In genomic region chrX:13669246-13669689, GRCh38 we compare ENCODE assay signal across 9 cellular contexts. TPM values are rescaled to one million over a fixed set of nuclear protein-coding genes. Genes with fewer than 3 reads are reported as not detected.
DNase-seq lines count a peak whose midpoint lies in the region; ATAC-seq lines count a peak whose summit lies in the region.
"Had no signal": no experiment of that assay in that cellular context is flagged by ENCODE, and none has a peak within 500 bp of the region (broad histone marks: within the 10 kb centered on the region; RNA-seq: fewer than 3 reads in every experiment).

No MANE protein-coding gene starts in this region.

- no peaks in the 10 kb centered on the region for H3K79me2 ChIP-seq in mesendoderm (ENCODE audit: control insufficient read depth, insufficient read depth, low read length)

- peaks cover 10% of the 10 kb centered on the region for H3K4me1 Mint-ChIP-seq in activated T-helper 2 cell treated with anti-CD3 and anti-CD28 coated beads, Interferon-gamma antibody, Interleukin-2, Interleukin-4, amounts not matched to agents 10 μg/mL and 5 μg/mL and 100 μg/mL, durations not matched to agents 14 hours and 24 hours and 36 hours (ENCODE audit: low read depth)

- no peaks in the 10 kb centered on the region for H3K27me3 ChIP-seq in mesendoderm (ENCODE audit: insufficient read depth, low read length, poor library complexity)

- H3K9me3 Mint-ChIP-seq in activated T-helper 2 cell treated with anti-CD3 and anti-CD28 coated beads, Interferon-gamma antibody, Interleukin-2, Interleukin-4, amounts not matched to agents 10 μg/mL and 5 μg/mL and 100 μg/mL, durations not matched to agents 14 hours and 24 hours and 36 hours = no peaks in the 10 kb centered on the region

- H3K23ac ChIP-seq in mesendoderm (ENCODE audit: low read length) = no peak overlapping the region

- no peak overlapping the region for H2BK120ac ChIP-seq in mesendoderm (ENCODE audit: low read depth, low read length)

- no peak overlapping the region for H3K18ac ChIP-seq in mesendoderm (ENCODE audit: low read length)

- no peaks in the 10 kb centered on the region for H3K36me3 ChIP-seq in mesendoderm (ENCODE audit: control insufficient read depth, insufficient read depth, low read length)

- no CpG with 5 or more reads among the region's 8 CpGs for WGBS in mesendoderm (ENCODE audit: extremely low coverage, insufficient coverage, low lambda C conversion rate)

- no peak overlapping the region for H3K4me3 ChIP-seq in mesendoderm (ENCODE audit: low read length)

- ATAC-seq in HG02938 (IDR thresholded peaks at IDR 0.05; ENCODE audit: unreplicated experiment) (peak; percentile 70), left cardiac atrium (peak; percentile 83 to 92)

- H3K79me1 ChIP-seq in mesendoderm (ENCODE audit: low read length) = no peaks in the 10 kb centered on the region

- H3K4me2 ChIP-seq in mesendoderm (ENCODE audit: low read length) = no peak overlapping the region

- no peak overlapping the region for H4K5ac ChIP-seq in mesendoderm (ENCODE audit: low read length)

- no peak overlapping the region for H3K56ac ChIP-seq in mesendoderm (ENCODE audit: low read length)

- intact Hi-C loops in activated T-helper 2 cell treated with anti-CD3 and anti-CD28 coated beads, Interferon-gamma antibody, Interleukin-2, Interleukin-4, amounts not matched to agents 10 μg/mL and 5 μg/mL and 100 μg/mL, durations not matched to agents 14 hours and 24 hours and 36 hours (cut with micrococcal nuclease) = loop anchor here (1.0 kb wide), 1 partner anchor 19 kb away; no protein-coding TSS in a partner anchor
- intact Hi-C loops in left cardiac atrium (cut with DNase I) = no loop called here

- no peak overlapping the region for H3K4ac ChIP-seq in mesendoderm (ENCODE audit: low read depth, low read length)

- H2BK5ac ChIP-seq in mesendoderm (ENCODE audit: low read length) = no peak overlapping the region

- H4K8ac ChIP-seq in mesendoderm (ENCODE audit: low read depth, low read length) = no peak overlapping the region

- no peak overlapping the region for H2AK5ac ChIP-seq in mesendoderm (ENCODE audit: low read length)

- H2BK15ac ChIP-seq in mesendoderm (replicated peaks; ENCODE audit: low read depth) = no peak overlapping the region

- H3K4me1 ChIP-seq in mesendoderm (ENCODE audit: control insufficient read depth, low read depth, low read length) = no peaks in the 10 kb centered on the region

- no peak overlapping the region for H3K9ac ChIP-seq in mesendoderm (ENCODE audit: low read length)

- peak; percentile 82 for DNase-seq in activated effector memory CD4-positive, alpha-beta T cell treated with anti-CD3 and anti-CD28 coated beads, Interleukin-2, amount 50 U/mL, for 16 hours
- DNase-seq in activated effector memory CD4-positive, alpha-beta T cell treated with Interleukin-2 at 50 U/mL for 16 hours = no peak
- peak; percentile 52 for DNase-seq in NCI-H460 (ENCODE audit: extremely low read depth, low read depth)
- no peak for DNase-seq in activated T-helper 2 cell treated with anti-CD3 and anti-CD28 coated beads, Interferon-gamma antibody, Interleukin-2, Interleukin-4, amounts not matched to agents 10 μg/mL and 5 μg/mL and 100 μg/mL, durations not matched to agents 14 hours and 24 hours and 36 hours (ENCODE audit: low spot score)
- DNase-seq in left cardiac atrium = peak; percentile 64
- DNase-seq in stimulated activated CD4-positive, alpha-beta T cell treated with anti-CD3 and anti-CD28 coated beads, Interleukin-4, amount 100 ng/mL, for 1 hour = peak; percentile 53
- DNase-seq in mesendoderm = no peak

- H3K27me3 Mint-ChIP-seq in activated T-helper 2 cell treated with anti-CD3 and anti-CD28 coated beads, Interferon-gamma antibody, Interleukin-2, Interleukin-4, amounts not matched to agents 10 μg/mL and 5 μg/mL and 100 μg/mL, durations not matched to agents 14 hours and 24 hours and 36 hours (ENCODE audit: low read depth) = no peaks in the 10 kb centered on the region

- H3K27ac Mint-ChIP-seq in activated T-helper 2 cell treated with anti-CD3 and anti-CD28 coated beads, Interferon-gamma antibody, Interleukin-2, Interleukin-4, amounts not matched to agents 10 μg/mL and 5 μg/mL and 100 μg/mL, durations not matched to agents 14 hours and 24 hours and 36 hours = peak overlapping the region; percentile 91

- H3K4me3 Mint-ChIP-seq in activated T-helper 2 cell treated with anti-CD3 and anti-CD28 coated beads, Interferon-gamma antibody, Interleukin-2, Interleukin-4, amounts not matched to agents 10 μg/mL and 5 μg/mL and 100 μg/mL, durations not matched to agents 14 hours and 24 hours and 36 hours (ENCODE audit: low read depth) = peak overlapping the region; percentile 7
- H3K4me3 Mint-ChIP-seq: neural crest cell had no signal

- no peak overlapping the region for H3K27ac ChIP-seq in mesendoderm (ENCODE audit: low read depth, low read length)

- H3K36me3 Mint-ChIP-seq in activated T-helper 2 cell treated with anti-CD3 and anti-CD28 coated beads, Interferon-gamma antibody, Interleukin-2, Interleukin-4, amounts not matched to agents 10 μg/mL and 5 μg/mL and 100 μg/mL, durations not matched to agents 14 hours and 24 hours and 36 hours (ENCODE audit: low read depth) = peaks cover 18% of the 10 kb centered on the region

RNA-seq across cellular contexts. Expression of gene TCEANC, which starts 16.3 kb away (rescaled TPM):
- 2.9 and 3.5 TPM in 2 replicates for total RNA-seq in NCI-H460 (2014; rRNA removed; shearing (Covaris generic))
- polyA plus RNA-seq in NCI-H460 (2014; cell fraction: nucleus; rRNA removed) = 0.66 and 2.2 TPM in 2 replicates
- 2.5 and 2.8 TPM in 2 replicates for total RNA-seq in activated T-helper 2 cell treated with anti-CD3 and anti-CD28 coated beads, Interferon-gamma antibody, Interleukin-2, Interleukin-4, amounts not matched to agents 10 μg/mL and 5 μg/mL and 100 μg/mL, durations not matched to agents 14 hours and 24 hours and 36 hours
- 1 to 10 TPM; 2.9 to 5.4 TPM for total RNA-seq in left cardiac atrium
- polyA plus RNA-seq in mesendoderm (2013, experiment 1 of 2) = 1.1 TPM
- 1.1 TPM for polyA plus RNA-seq in mesendoderm (2013, experiment 2 of 2)

RNA-seq across cellular contexts. Expression of gene RAB9A, which starts 19.7 kb away (rescaled TPM):
- total RNA-seq in NCI-H460 (2014; rRNA removed; shearing (Covaris generic)) = 26.9 and 35.9 TPM in 2 replicates
- 21.9 and 34.7 TPM in 2 replicates for polyA plus RNA-seq in NCI-H460 (2014; cell fraction: nucleus; rRNA removed)
- total RNA-seq in activated T-helper 2 cell treated with anti-CD3 and anti-CD28 coated beads, Interferon-gamma antibody, Interleukin-2, Interleukin-4, amounts not matched to agents 10 μg/mL and 5 μg/mL and 100 μg/mL, durations not matched to agents 14 hours and 24 hours and 36 hours = 13.0 and 14.6 TPM in 2 replicates
- total RNA-seq in left cardiac atrium = 10 to 100 TPM; 21.4 to 25.2 TPM
- polyA plus RNA-seq in mesendoderm (2013, experiment 1 of 2) = 23.3 TPM
- polyA plus RNA-seq in mesendoderm (2013, experiment 2 of 2) = 22.9 TPM

Comparison
In these comparisons a context has a peak if more than half of its experiments do, and no peak if none do; other contexts are left out.
1. DNase-seq: peak in activated effector memory CD4-positive, alpha-beta T cell treated with anti-CD3 and anti-CD28 coated beads, Interleukin-2, amount 50 U/mL, for 16 hours (single experiment), NCI-H460 (single experiment), left cardiac atrium (single experiment) and stimulated activated CD4-positive, alpha-beta T cell treated with anti-CD3 and anti-CD28 coated beads, Interleukin-4, amount 100 ng/mL, for 1 hour (single experiment); none in activated effector memory CD4-positive, alpha-beta T cell treated with Interleukin-2 at 50 U/mL for 16 hours (single experiment), activated T-helper 2 cell treated with anti-CD3 and anti-CD28 coated beads, Interferon-gamma antibody, Interleukin-2, Interleukin-4, amounts not matched to agents 10 μg/mL and 5 μg/mL and 100 μg/mL, durations not matched to agents 14 hours and 24 hours and 36 hours (single experiment) and mesendoderm (single experiment).